ENCODE assay signal across 13 cellular contexts in genomic region chr4:39855909-39856512, GRCh38.
DNase-seq lines count a peak whose midpoint lies in the region; ATAC-seq, FAIRE-seq and TF ChIP-seq lines count a peak whose summit lies in the region.
"Had no signal": no experiment of that assay in that cellular context is flagged by ENCODE, and none has a peak within 500 bp of the region (broad histone marks: within the 10 kb centered on the region; RNA-seq: fewer than 3 reads in every experiment).

No MANE protein-coding gene starts in this region.

- intact Hi-C loops in right cardiac atrium (cut with DNase I): no loop called here

- H3K4me3 ChIP-seq in NB4 (ENCODE audit: low read depth, low read length) (no peak overlapping the region), bronchial epithelial cell (ENCODE audit: low read depth, low read length) (no peak overlapping the region), mesenchymal stem cell (ENCODE audit: insufficient read depth in 1 of 2, low read depth in 1 of 2, low read length in 2 of 2) (peak overlapping the region in 1 of 2 experiments; percentile 23), right cardiac atrium (ENCODE audit: low read length) (no peak overlapping the region)

- DNase-seq in GM03348 (ENCODE audit: low spot score): peak; percentile 7
- DNase-seq in NB4 (ENCODE audit: low read depth): peak; percentile 37
- peak; percentile 47 for DNase-seq in bronchial epithelial cell (ENCODE audit: low read depth)
- peak; percentile 34 for DNase-seq in mesenchymal stem cell
- no peak for DNase-seq in right cardiac atrium
- DNase-seq in NCI-H2171 treated with DMSO at 0.1 percent for 48 hours (lab: John Stamatoyannopoulos, UW): no peak
- DNase-seq: NCI-H187 treated with DMSO at 0.1 percent for 48 hours; occipital lobe; stimulated activated CD4-positive, alpha-beta T cell treated with anti-CD3 and anti-CD28 coated beads, Interleukin-2, amount 100 ng/mL, for 24 hours; stimulated activated naive CD8-positive, alpha-beta T cell treated with anti-CD3 and anti-CD28 coated beads, Interleukin-15, amount 100 ng/mL, for 72 hours; T-helper 9 cell had no signal

- no peak overlapping the region for H2BK15ac ChIP-seq in mesenchymal stem cell (ENCODE audit: low read depth, poor library complexity, severe bottlenecking)

- no peak overlapping the region for H3K23ac ChIP-seq in mesenchymal stem cell (ENCODE audit: low read length in 2 of 2)

- H2BK120ac ChIP-seq in mesenchymal stem cell (ENCODE audit: low read depth, low read length): no peak overlapping the region

- H3K27me3 ChIP-seq in bronchial epithelial cell (ENCODE audit: control insufficient read depth, insufficient read depth, low read length) (no peaks in the 10 kb centered on the region), mesenchymal stem cell (ENCODE audit: control insufficient read depth in 1 of 2, insufficient read depth in 1 of 2, low read length in 2 of 2) (no peaks in the 10 kb centered on the region), right cardiac atrium (ENCODE audit: control insufficient read depth, insufficient read depth) (no peaks in the 10 kb centered on the region)

- no peak overlapping the region for H2AFZ ChIP-seq in mesenchymal stem cell (ENCODE audit: low read depth, low read length)

- no peak overlapping the region for H4K91ac ChIP-seq in mesenchymal stem cell (ENCODE audit: low read length)

- H4K8ac ChIP-seq in mesenchymal stem cell (ENCODE audit: low read length): no peak overlapping the region

- no peak overlapping the region for H3K4ac ChIP-seq in mesenchymal stem cell (ENCODE audit: low read depth in 1 of 2, low read length in 2 of 2)

- no peak overlapping the region for H3K4me2 ChIP-seq in mesenchymal stem cell (ENCODE audit: low read length, poor library complexity, severe bottlenecking)

- H3K9ac ChIP-seq in mesenchymal stem cell (ENCODE audit: low read length): no peak overlapping the region

- no peak overlapping the region for H2AK5ac ChIP-seq in mesenchymal stem cell (ENCODE audit: low read length, severe bottlenecking)

- FAIRE-seq in bronchial epithelial cell (lab: Jason Lieb, UNC): no peak

- H3K36me3 ChIP-seq in bronchial epithelial cell (ENCODE audit: control insufficient read depth, insufficient read depth, low read length) (peaks cover 4% of the 10 kb centered on the region), mesenchymal stem cell (ENCODE audit: control insufficient read depth in 1 of 2, insufficient read depth in 2 of 2, low read depth in 1 of 2, low read length in 2 of 2) (peaks cover 18 to 88% of the 10 kb centered on the region in 2 experiments)

- ATAC-seq in right cardiac atrium (no peak), GM19395 (IDR thresholded peaks at IDR 0.05; ENCODE audit: unreplicated experiment) (no peak)
- ATAC-seq: esophagus mucosa; stimulated activated naive CD8-positive, alpha-beta T cell treated with anti-CD3 and anti-CD28 coated beads, Interleukin-15, amount 100 ng/mL, for 72 hours had no signal

- H2BK5ac ChIP-seq in mesenchymal stem cell (ENCODE audit: low read depth, low read length, poor library complexity, severe bottlenecking): no peak overlapping the region

- H3K27ac ChIP-seq in mesenchymal stem cell (ENCODE audit: low read length, poor library complexity, severe bottlenecking) (no peak overlapping the region), right cardiac atrium (ENCODE audit: low read length) (no peak overlapping the region)

- no peak for TF ChIP-seq POLR2A in NB4 (IDR thresholded peaks at IDR 0.05; ENCODE audit: extremely low read depth, insufficient read length)

- H3K4me1 ChIP-seq in mesenchymal stem cell (ENCODE audit: control insufficient read depth, insufficient read depth, low read depth, low read length) (peaks cover 3% of the 10 kb centered on the region), right cardiac atrium (ENCODE audit: control insufficient read depth, insufficient read depth, low read length) (no peaks in the 10 kb centered on the region)

- TF ChIP-seq CTCF in NB4 (IDR thresholded peaks at IDR 0.05; ENCODE audit: low read depth, low read length) (no peak), bronchial epithelial cell (IDR thresholded peaks at IDR 0.05; ENCODE audit: insufficient read depth, low read length, severe bottlenecking) (no peak)

- peaks cover 23% of the 10 kb centered on the region for H3K79me1 ChIP-seq in mesenchymal stem cell (replicated peaks; ENCODE audit: low read length, poor library complexity, severe bottlenecking)

- H3K18ac ChIP-seq in mesenchymal stem cell (ENCODE audit: low read depth in 1 of 2, low read length in 2 of 2): no peak overlapping the region

- H3K14ac ChIP-seq in mesenchymal stem cell (ENCODE audit: low read length in 2 of 2): no peak overlapping the region

- no peak overlapping the region for H2BK12ac ChIP-seq in mesenchymal stem cell (ENCODE audit: low read length in 2 of 2)

- H3K9me3 ChIP-seq in mesenchymal stem cell (ENCODE audit: control insufficient read depth, low read length) (peaks cover 23% of the 10 kb centered on the region), right cardiac atrium (ENCODE audit: control insufficient read depth, low read length) (no peaks in the 10 kb centered on the region)

- no CpG with 5 or more reads among the region's 1 CpG for WGBS in mesenchymal stem cell
- WGBS in right cardiac atrium: 72% methylated on average over 1 of the region's 1 CpG

Comparison
In these comparisons a context has a peak if more than half of its experiments do, and no peak if none do; other contexts are left out.
1. DNase-seq: peak in GM03348 (single experiment), NB4 (single experiment), bronchial epithelial cell (single experiment) and mesenchymal stem cell (single experiment); none in right cardiac atrium (0 of 3) and NCI-H2171 treated with DMSO at 0.1 percent for 48 hours (single experiment).